ENCODE assay signal across 33 cellular contexts in the genomic region with DNA sequence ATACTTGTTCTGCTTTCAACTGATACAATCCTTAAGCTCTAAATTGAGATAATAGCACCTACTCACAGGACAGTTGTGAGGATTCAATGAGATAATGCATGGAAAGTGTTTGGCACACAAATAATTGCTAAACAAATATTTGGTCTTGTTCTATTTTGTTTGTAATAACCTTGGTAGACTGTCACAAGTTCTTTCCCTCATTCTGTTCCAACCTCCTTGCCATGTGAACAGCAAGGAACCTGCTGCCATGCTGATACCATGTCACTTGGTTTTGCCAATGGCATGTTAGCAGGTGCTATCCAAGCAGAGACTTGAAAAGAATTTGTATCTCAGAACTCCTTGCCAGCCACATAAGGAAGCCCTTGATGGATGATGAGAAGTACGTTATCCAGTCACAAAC. TPM values are rescaled to one million over a fixed set of nuclear protein-coding genes. Genes with fewer than 3 reads are reported as not detected.
"Had no signal": no experiment of that assay in that cellular context is flagged by ENCODE, and none has a peak within 500 bp of the region (broad histone marks: within the 10 kb centered on the region; RNA-seq: fewer than 3 reads in every experiment).

No MANE protein-coding gene starts in this region.

- H3K36me3 ChIP-seq: ascending aorta, breast epithelium, cardiac muscle cell, gastrocnemius medialis, heart left ventricle had no signal

- H3K27me3 ChIP-seq: ascending aorta, breast epithelium, cardiac muscle cell, foreskin keratinocyte, gastrocnemius medialis, heart left ventricle had no signal

- H3K27ac ChIP-seq: ascending aorta, breast epithelium, cardiac muscle cell, coronary artery, dorsolateral prefrontal cortex, foreskin keratinocyte, gastrocnemius medialis, heart left ventricle had no signal

- H3K4me3 ChIP-seq: ascending aorta, breast epithelium, cardiac muscle cell, coronary artery, dorsolateral prefrontal cortex, gastrocnemius medialis, heart left ventricle had no signal

- H3K9me3 ChIP-seq: ascending aorta, breast epithelium, gastrocnemius medialis, heart left ventricle had no signal

- DNase-seq: activated CD4-positive, alpha-beta memory T cell treated with anti-CD3 and anti-CD28 coated beads for 36 hours; activated CD4-positive, alpha-beta T cell treated with anti-CD3 and anti-CD28 coated beads for 36 hours; activated CD4-positive, alpha-beta T cell treated with anti-CD3 and anti-CD28 coated beads, Interleukin-2, amount 10 ng/mL, durations not matched to agents 24 days and 14 days; activated CD4-positive, CD25-positive, alpha-beta regulatory T cell; activated CD4-positive, CD25-positive, alpha-beta regulatory T cell treated with anti-CD3 and anti-CD28 coated beads, Interleukin-2, amount 50 U/mL, for 72 hours; activated CD8-positive, alpha-beta memory T cell treated with anti-CD3 and anti-CD28 coated beads, Interleukin-2, amount 10 ng/mL, durations not matched to agents 7 days and 5 days; activated CD8-positive, alpha-beta memory T cell treated with anti-CD3 and anti-CD28 coated beads, Interleukin-2, amount 50 U/mL, for 4 hours; activated CD8-positive, alpha-beta T cell treated with anti-CD3 and anti-CD28 coated beads, Interleukin-2, amount 10 ng/mL, durations not matched to agents 7 days and 5 days; activated effector memory CD4-positive, alpha-beta T cell treated with anti-CD3 and anti-CD28 coated beads, Interleukin-2, amount 50 U/mL, for 16 hours; activated naive CD4-positive, alpha-beta T cell treated with anti-CD3 and anti-CD28 coated beads for 36 hours; activated naive CD8-positive, alpha-beta T cell treated with anti-CD3 and anti-CD28 coated beads for 36 hours; activated T-cell treated with anti-CD3 and anti-CD28 coated beads, Interleukin-2, amount 50 U/mL, for 1 hour; activated T-cell treated with anti-CD3 and anti-CD28 coated beads, Interleukin-2, amount 50 U/mL, for 48 hours; central memory CD4-positive, alpha-beta T cell; cerebellar nuclear complex; dorsolateral prefrontal cortex; effector memory CD4-positive, alpha-beta T cell; endodermal cell; foreskin keratinocyte; gastrocnemius medialis; glutamatergic neuron; heart left ventricle; T-helper 2 cell had no signal

- H3K4me1 ChIP-seq: breast epithelium, foreskin keratinocyte, gastrocnemius medialis, heart left ventricle had no signal

RNA-seq across cellular contexts. Expression of gene TECTB, which starts 24.8 kb away (rescaled TPM):
- total RNA-seq: activated CD4-positive, alpha-beta memory T cell treated with anti-CD3 and anti-CD28 coated beads for 36 hours; activated CD4-positive, alpha-beta T cell treated with anti-CD3 and anti-CD28 coated beads for 36 hours; activated CD4-positive, alpha-beta T cell treated with anti-CD3 and anti-CD28 coated beads, Interleukin-2, amount 10 ng/mL, durations not matched to agents 24 days and 14 days; activated CD8-positive, alpha-beta memory T cell treated with anti-CD3 and anti-CD28 coated beads for 36 hours; activated CD8-positive, alpha-beta memory T cell treated with anti-CD3 and anti-CD28 coated beads, Interleukin-2, amount 10 ng/mL, durations not matched to agents 7 days and 5 days; activated CD8-positive, alpha-beta T cell treated with anti-CD3 and anti-CD28 coated beads, Interleukin-2, amount 10 ng/mL, durations not matched to agents 7 days and 5 days; activated naive CD4-positive, alpha-beta T cell treated with anti-CD3 and anti-CD28 coated beads for 36 hours; activated naive CD8-positive, alpha-beta T cell treated with anti-CD3 and anti-CD28 coated beads for 36 hours; activated T-helper 1 cell treated with anti-CD3 and anti-CD28 coated beads, Interleukin-12 subunit alpha, Interleukin-12 subunit beta, Interleukin-2, Interleukin-4 antibody, amounts not matched to agents 30 ng/mL and 10 ng/mL and 1 ng/mL, durations not matched to agents 14 hours and 24 hours and 36 hours; activated T-helper 2 cell treated with anti-CD3 and anti-CD28 coated beads, Interferon-gamma antibody, Interleukin-2, Interleukin-4, amounts not matched to agents 10 μg/mL and 5 μg/mL and 100 μg/mL, durations not matched to agents 14 hours and 24 hours and 36 hours; ascending aorta; breast epithelium; cardiac muscle cell; endodermal cell; epithelial cell of proximal tubule; esophagus mucosa; foreskin keratinocyte; gastrocnemius medialis; heart left ventricle; T-helper 1 cell treated with Interleukin-12 subunit alpha and Interleukin-12 subunit beta and Interleukin-4 antibody, amounts not matched to agents 30 ng/mL and 1 ng/mL, for 36 hours had no signal
- polyA plus RNA-seq: cardiac muscle cell, foreskin keratinocyte, heart left ventricle had no signal
